Comparison of ENCODE assay signal across 8 cellular contexts in genomic region chr17:81394377-81394747, GRCh38. TPM values are rescaled to one million over a fixed set of nuclear protein-coding genes. Genes with fewer than 3 reads are reported as not detected.
DNase-seq lines count a peak whose midpoint lies in the region; ATAC-seq and TF ChIP-seq lines count a peak whose summit lies in the region.

No MANE protein-coding gene starts in this region.

- H3K9me3 Mint-ChIP-seq in activated CD4-positive, alpha-beta T cell treated with anti-CD3 and anti-CD28 coated beads, Interleukin-2, amount 10 ng/mL, durations not matched to agents 7 days and 5 days, result no peaks in the 10 kb centered on the region
- H3K9me3 Mint-ChIP-seq in activated naive CD8-positive, alpha-beta T cell treated with anti-CD3 and anti-CD28 coated beads, Interleukin-2, amount 50 U/mL, for 24 hours, result no peaks in the 10 kb centered on the region
- H3K9me3 Mint-ChIP-seq in activated naive CD4-positive, alpha-beta T cell treated with anti-CD3 and anti-CD28 coated beads, Interleukin-2, amount 50 U/mL, for 72 hours, result no peaks in the 10 kb centered on the region

- CTCF ChIA-PET in activated CD4-positive, alpha-beta T cell treated with anti-CD3 and anti-CD28 coated beads, Interleukin-2, amount 10 ng/mL, durations not matched to agents 7 days and 5 days (lab: Charles Lee), result interaction anchor here (0.8 to 1.5 kb wide), 3 partner anchors 11 to 188 kb away, joined by 3 to 8 read pairs (median 3); no protein-coding TSS in a partner anchor

- 10 to 11% methylated on average over 5 of the region's 5 CpGs for WGBS in lower leg skin, 2 donors

- H3K36me3 ChIP-seq in tibial artery, result no peaks in the 10 kb centered on the region

- H3K27ac Mint-ChIP-seq in activated CD4-positive, alpha-beta T cell treated with anti-CD3 and anti-CD28 coated beads, Interleukin-2, amount 10 ng/mL, durations not matched to agents 7 days and 5 days, result peak overlapping the region; percentile 64
- peak overlapping the region; percentile 64 for H3K27ac Mint-ChIP-seq in activated naive CD8-positive, alpha-beta T cell treated with anti-CD3 and anti-CD28 coated beads, Interleukin-2, amount 50 U/mL, for 24 hours
- H3K27ac Mint-ChIP-seq in activated naive CD4-positive, alpha-beta T cell treated with anti-CD3 and anti-CD28 coated beads, Interleukin-2, amount 50 U/mL, for 72 hours, result no peak overlapping the region

- no peak for TF ChIP-seq CTCF in lower leg skin (IDR thresholded peaks at IDR 0.05)
- TF ChIP-seq CTCF in tibial artery (IDR thresholded peaks at IDR 0.05), result no peak

- H3K9me3 ChIP-seq in tibial artery, result no peaks in the 10 kb centered on the region

- peak overlapping the region; percentile 27 for H3K4me3 Mint-ChIP-seq in activated CD4-positive, alpha-beta T cell treated with anti-CD3 and anti-CD28 coated beads, Interleukin-2, amount 10 ng/mL, durations not matched to agents 7 days and 5 days
- H3K4me3 Mint-ChIP-seq in activated naive CD8-positive, alpha-beta T cell treated with anti-CD3 and anti-CD28 coated beads, Interleukin-2, amount 50 U/mL, for 24 hours, result peak overlapping the region; percentile 68

- H3K4me3 ChIP-seq in lower leg skin (ENCODE audit: low read depth, poor library complexity, severe bottlenecking), result peak overlapping the region; percentile 12
- H3K4me3 ChIP-seq in tibial artery, result peak overlapping the region; percentile 86 to 92

- no peak for DNase-seq in activated CD4-positive, alpha-beta T cell treated with anti-CD3 and anti-CD28 coated beads, Interleukin-2, amount 10 ng/mL, durations not matched to agents 7 days and 5 days
- no peak for DNase-seq in activated CD4-positive, alpha-beta T cell treated with anti-CD3 and anti-CD28 coated beads, Interleukin-2, amount 50 U/mL, for 48 hours
- DNase-seq in activated naive CD8-positive, alpha-beta T cell treated with anti-CD3 and anti-CD28 coated beads, Interleukin-2, amount 50 U/mL, for 24 hours, result no peak
- DNase-seq in lower leg skin (ENCODE audit: low spot score in 2 of 2), result no peak
- DNase-seq in tibial artery, result no peak
- DNase-seq in NAMALWA (ENCODE audit: low spot score), result no peak
- no peak for DNase-seq in activated naive CD4-positive, alpha-beta T cell treated with anti-CD3 and anti-CD28 coated beads, Interleukin-2, amount 50 U/mL, for 72 hours (ENCODE audit: low spot score in 2 of 2)

- peaks cover 63% of the 10 kb centered on the region for H3K27me3 Mint-ChIP-seq in activated CD4-positive, alpha-beta T cell treated with anti-CD3 and anti-CD28 coated beads, Interleukin-2, amount 10 ng/mL, durations not matched to agents 7 days and 5 days
- peaks cover 61% of the 10 kb centered on the region for H3K27me3 Mint-ChIP-seq in activated naive CD8-positive, alpha-beta T cell treated with anti-CD3 and anti-CD28 coated beads, Interleukin-2, amount 50 U/mL, for 24 hours

- peak overlapping the region; percentile 91 to 97 for H3K27ac ChIP-seq in tibial artery

- peaks cover 7 to 46% (median 35%) of the 10 kb centered on the region in 4 donors for H3K4me1 ChIP-seq in tibial artery

- H3K4me1 Mint-ChIP-seq in activated CD4-positive, alpha-beta T cell treated with anti-CD3 and anti-CD28 coated beads, Interleukin-2, amount 10 ng/mL, durations not matched to agents 7 days and 5 days, result peaks cover 19% of the 10 kb centered on the region
- H3K4me1 Mint-ChIP-seq in activated naive CD8-positive, alpha-beta T cell treated with anti-CD3 and anti-CD28 coated beads, Interleukin-2, amount 50 U/mL, for 24 hours, result peaks cover 34% of the 10 kb centered on the region

- no peak for ATAC-seq in activated naive CD8-positive, alpha-beta T cell treated with anti-CD3 and anti-CD28 coated beads, Interleukin-2, amount 50 U/mL, for 24 hours
- no peak for ATAC-seq in GM21447 (IDR thresholded peaks at IDR 0.05; ENCODE audit: unreplicated experiment)
- ATAC-seq in activated naive CD4-positive, alpha-beta T cell treated with anti-CD3 and anti-CD28 coated beads, Interleukin-2, amount 50 U/mL, for 72 hours, result no peak

- POLR2A ChIA-PET in activated CD4-positive, alpha-beta T cell treated with anti-CD3 and anti-CD28 coated beads, Interleukin-2, amount 10 ng/mL, durations not matched to agents 7 days and 5 days (lab: Charles Lee), result no interaction called here

- no peaks in the 10 kb centered on the region for H3K27me3 ChIP-seq in tibial artery

- TF ChIP-seq POLR2A in lower leg skin (IDR thresholded peaks at IDR 0.05), result no peak

- H3K36me3 Mint-ChIP-seq in activated CD4-positive, alpha-beta T cell treated with anti-CD3 and anti-CD28 coated beads, Interleukin-2, amount 10 ng/mL, durations not matched to agents 7 days and 5 days (ENCODE audit: low read depth), result peaks cover 2% of the 10 kb centered on the region
- H3K36me3 Mint-ChIP-seq in activated naive CD8-positive, alpha-beta T cell treated with anti-CD3 and anti-CD28 coated beads, Interleukin-2, amount 50 U/mL, for 24 hours (ENCODE audit: low read depth), result no peaks in the 10 kb centered on the region
- peaks cover 0 to 5% of the 10 kb centered on the region in 2 donors for H3K36me3 Mint-ChIP-seq in activated naive CD4-positive, alpha-beta T cell treated with anti-CD3 and anti-CD28 coated beads, Interleukin-2, amount 50 U/mL, for 72 hours

- intact Hi-C loops in lower leg skin (cut with DNase I; ENCODE audit: low total_unique reads) (no loop called here), tibial artery (cut with DNase I; ENCODE audit: low total_unique reads) (loop anchor here (5.0 kb wide), 1 partner anchor 88 kb away; no protein-coding TSS in a partner anchor)

RNA-seq across cellular contexts. Expression of gene BAHCC1, which starts 0.9 kb away (rescaled TPM):
- not detected for total RNA-seq in activated CD4-positive, alpha-beta T cell treated with anti-CD3 and anti-CD28 coated beads, Interleukin-2, amount 10 ng/mL, durations not matched to agents 7 days and 5 days
- total RNA-seq in lower leg skin, result 10 to 100 TPM in 2 of 4 donors, 1 to 10 TPM in 2; 4.1 to 14.2 (median 10.0) TPM
- total RNA-seq in activated naive CD4-positive, alpha-beta T cell treated with anti-CD3 and anti-CD28 coated beads, Interleukin-2, amount 50 U/mL, for 72 hours, result under 1 TPM in 1 of 2 donors, not detected in 1; 0.16 TPM

Comparison
In these comparisons a context has a peak if more than half of its experiments do, and no peak if none do; other contexts are left out.
1. H3K27ac Mint-ChIP-seq: peak in activated CD4-positive, alpha-beta T cell treated with anti-CD3 and anti-CD28 coated beads, Interleukin-2, amount 10 ng/mL, durations not matched to agents 7 days and 5 days (single experiment) and activated naive CD8-positive, alpha-beta T cell treated with anti-CD3 and anti-CD28 coated beads, Interleukin-2, amount 50 U/mL, for 24 hours (single experiment); none in activated naive CD4-positive, alpha-beta T cell treated with anti-CD3 and anti-CD28 coated beads, Interleukin-2, amount 50 U/mL, for 72 hours (0 of 2).
2. RNA of gene BAHCC1, which starts 0.9 kb away (total RNA-seq): 4.1 to 14.2 TPM in lower leg skin; 0.16 TPM in activated naive CD4-positive, alpha-beta T cell treated with anti-CD3 and anti-CD28 coated beads, Interleukin-2, amount 50 U/mL, for 72 hours and not detected in activated CD4-positive, alpha-beta T cell treated with anti-CD3 and anti-CD28 coated beads, Interleukin-2, amount 10 ng/mL, durations not matched to agents 7 days and 5 days; every median in the first group is over 4 times any median in the second.